18 cellular contexts compared by ENCODE assay signal in genomic region chr5:135582099-135582781, GRCh38. TPM values are rescaled to one million over a fixed set of nuclear protein-coding genes. Genes with fewer than 3 reads are reported as not detected.
A peak's percentile ranks its signal among the peaks of the same experiment; 100 is the strongest.
DNase-seq lines count a peak whose midpoint lies in the region; ATAC-seq and TF ChIP-seq lines count a peak whose summit lies in the region.
"Had no signal": no experiment of that assay in that cellular context is flagged by ENCODE, and none has a peak within 500 bp of the region (broad histone marks: within the 10 kb centered on the region; RNA-seq: fewer than 3 reads in every experiment).

No MANE protein-coding gene starts in this region.

- TF ChIP-seq CTCF in heart right ventricle (IDR thresholded peaks at IDR 0.05) (no peak), glutamatergic neuron (IDR thresholded peaks at IDR 0.05; ENCODE audit: partially characterized antibody, unreplicated experiment) (no peak)

- H3K27ac Mint-ChIP-seq in glutamatergic neuron (ENCODE audit: unreplicated experiment) = peak overlapping the region; percentile 77
- H3K27ac Mint-ChIP-seq: CD14-positive monocyte; CD4-positive, alpha-beta memory T cell; GM23338; H9; IgD-negative memory B cell had no signal

- H3K27me3 ChIP-seq in heart right ventricle = peaks cover 0 to 88% (median 68%) of the 10 kb centered on the region in 7 donors

- intact Hi-C loops in cardiac septum (cut with DNase I) (no loop called here), heart right ventricle (cut with DNase I) (no loop called here), posterior vena cava (cut with DNase I) (no loop called here)

- H3K9me3 ChIP-seq in heart right ventricle = peaks cover 0 to 16% (median 0%) of the 10 kb centered on the region in 11 donors

- no peaks in the 10 kb centered on the region for H3K36me3 ChIP-seq in heart right ventricle

- no peak overlapping the region for H3K27ac ChIP-seq in heart right ventricle
- H3K27ac ChIP-seq: 22Rv1, A549 had no signal

- ATAC-seq in heart right ventricle (no peak), HG03520 (IDR thresholded peaks at IDR 0.05; ENCODE audit: unreplicated experiment) (no peak)
- ATAC-seq: A549, GM23338 had no signal

- H3K4me3 ChIP-seq in heart right ventricle = no peak overlapping the region
- H3K4me3 ChIP-seq: A549, GM23338 had no signal

- DNase-seq in cardiac septum (ENCODE audit: low spot score) = peak; percentile 17
- no peak for DNase-seq in heart right ventricle
- no peak for DNase-seq in glutamatergic neuron
- DNase-seq in posterior vena cava (ENCODE audit: low spot score) = peak; percentile 25
- no peak for DNase-seq in activated T-cell treated with anti-CD3 and anti-CD28 coated beads, Interleukin-2, amount 50 U/mL, for 1 hour
- no peak for DNase-seq in D341Med (ENCODE audit: low spot score)
- DNase-seq: AML-193; CD4-positive, alpha-beta memory T cell; DMS79 treated with DMSO at 0.1 percent for 48 hours; GF-D8; H9 had no signal

- H3K4me1 ChIP-seq in heart right ventricle = peaks cover 0 to 8% (median 0%) of the 10 kb centered on the region in 9 donors
- H3K4me1 ChIP-seq: A549 had no signal

- peaks cover 21% of the 10 kb centered on the region for H3K27me3 Mint-ChIP-seq in glutamatergic neuron (ENCODE audit: unreplicated experiment)

- peaks cover 19% of the 10 kb centered on the region for H3K4me1 Mint-ChIP-seq in glutamatergic neuron (ENCODE audit: low read depth, unreplicated experiment)
- H3K4me1 Mint-ChIP-seq: IgD-negative memory B cell had no signal

- H3K36me3 Mint-ChIP-seq in glutamatergic neuron (ENCODE audit: unreplicated experiment) = no peaks in the 10 kb centered on the region
- H3K36me3 Mint-ChIP-seq: CD4-positive, alpha-beta memory T cell had no signal

- 46 to 56% methylated on average over 6 of the region's 6 CpGs for WGBS in heart right ventricle, 2 donors

- peak overlapping the region; percentile 36 for H3K4me3 Mint-ChIP-seq in glutamatergic neuron (ENCODE audit: unreplicated experiment)
- H3K4me3 Mint-ChIP-seq: CD4-positive, alpha-beta memory T cell; GM23338; H9 had no signal

- peaks cover 11% of the 10 kb centered on the region for H3K9me3 Mint-ChIP-seq in glutamatergic neuron (ENCODE audit: unreplicated experiment)
- H3K9me3 Mint-ChIP-seq: CD4-positive, alpha-beta memory T cell; GM23338; H9; IgD-negative memory B cell had no signal

RNA-seq across cellular contexts. Expression of gene CXCL14, which starts 3.4 kb away (rescaled TPM):
- total RNA-seq in cardiac septum = 1.2 TPM
- total RNA-seq in heart right ventricle = 1 to 10 TPM in 3 of 10 donors, under 1 TPM in 7; 0.28 to 2.2 (median 0.51) TPM
- polyA plus RNA-seq in heart right ventricle = 1 to 10 TPM in 1 of 2 donors, under 1 TPM in 1; 0.30 to 1.2 TPM
- total RNA-seq in glutamatergic neuron (ENCODE audit: unreplicated experiment) = 0.32 TPM
- total RNA-seq in posterior vena cava = 10 to 100 TPM; 52.6 to 87.3 TPM
- total RNA-seq: CD4-positive, alpha-beta memory T cell; GM23338 had no signal
- polyA plus RNA-seq: CD4-positive, alpha-beta memory T cell; IgD-negative memory B cell had no signal

RNA-seq across cellular contexts. Expression of gene NEUROG1, which starts 46.5 kb away (rescaled TPM):
- not detected for total RNA-seq in cardiac septum
- total RNA-seq in heart right ventricle = not detected
- polyA plus RNA-seq in heart right ventricle = not detected
- 222 TPM for total RNA-seq in glutamatergic neuron (ENCODE audit: unreplicated experiment)
- not detected for total RNA-seq in posterior vena cava
- total RNA-seq: CD4-positive, alpha-beta memory T cell; GM23338; H9 had no signal
- polyA plus RNA-seq: A549; BJ; CD14-positive monocyte; CD4-positive, alpha-beta memory T cell; IgD-negative memory B cell had no signal

Comparison
In these comparisons a context has a peak if more than half of its experiments do, and no peak if none do; other contexts are left out.
1. DNase-seq: peak in cardiac septum (single experiment) and posterior vena cava (single experiment); none in heart right ventricle (0 of 2), glutamatergic neuron (single experiment), activated T-cell treated with anti-CD3 and anti-CD28 coated beads, Interleukin-2, amount 50 U/mL, for 1 hour (single experiment) and D341Med (single experiment).
2. RNA of gene CXCL14, which starts 3.4 kb away (total RNA-seq): 52.6 to 87.3 TPM in posterior vena cava; 1.2 TPM in cardiac septum (single experiment), 0.28 to 2.2 TPM in heart right ventricle and 0.32 TPM in glutamatergic neuron (single experiment); every median in the first group is over 10 times any median in the second.
3. RNA of gene NEUROG1, which starts 46.5 kb away (total RNA-seq): 222 TPM in glutamatergic neuron (single experiment); not detected in cardiac septum (single experiment), not detected in heart right ventricle and not detected in posterior vena cava; every median in the first group is over 100 times any median in the second.